Comparison of ENCODE assay signal across 1 cellular context in the genomic region with DNA sequence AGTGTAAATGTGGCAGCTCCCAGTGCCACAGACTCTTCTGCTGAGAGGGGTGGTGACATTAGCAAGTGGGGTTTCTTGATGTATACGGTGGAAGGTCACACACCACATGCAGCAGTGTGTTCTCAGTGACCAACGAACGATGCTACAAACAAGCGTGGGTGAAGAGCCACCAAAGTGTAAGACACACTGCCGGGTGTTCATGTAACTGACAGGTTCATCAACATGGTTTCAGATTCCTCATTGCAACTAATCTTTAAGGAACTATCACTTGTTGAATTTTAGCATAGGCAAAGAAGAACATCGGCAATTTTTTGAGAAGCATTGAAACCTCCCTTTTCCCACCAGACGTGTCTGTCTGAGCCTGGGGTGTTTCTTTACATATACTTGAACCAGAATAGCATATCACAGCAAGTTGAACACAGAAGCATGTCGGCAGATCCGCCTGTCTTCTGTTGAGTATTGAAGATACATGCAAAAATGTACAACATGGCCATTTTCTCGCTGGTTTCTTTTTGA.
TF ChIP-seq lines count a peak whose summit lies in the region.

No MANE protein-coding gene starts in this region.

TF ChIP-seq in GM12878, 131 proteins besides CTCF, POLR2A, EP300 and RAD21 (continued from another document):
- TF ChIP-seq, protein P1, sequence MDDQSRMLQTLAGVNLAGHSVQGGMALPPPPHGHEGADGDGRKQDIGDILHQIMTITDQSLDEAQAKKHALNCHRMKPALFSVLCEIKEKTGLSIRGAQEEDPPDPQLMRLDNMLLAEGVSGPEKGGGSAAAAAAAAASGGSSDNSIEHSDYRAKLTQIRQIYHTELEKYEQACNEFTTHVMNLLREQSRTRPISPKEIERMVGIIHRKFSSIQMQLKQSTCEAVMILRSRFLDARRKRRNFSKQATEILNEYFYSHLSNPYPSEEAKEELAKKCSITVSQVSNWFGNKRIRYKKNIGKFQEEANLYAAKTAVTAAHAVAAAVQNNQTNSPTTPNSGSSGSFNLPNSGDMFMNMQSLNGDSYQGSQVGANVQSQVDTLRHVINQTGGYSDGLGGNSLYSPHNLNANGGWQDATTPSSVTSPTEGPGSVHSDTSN (IDR thresholded peaks at IDR 0.05; ENCODE audit: insufficient replicate concordance, low read depth, low read length): peak; percentile 26
- TF ChIP-seq POLR2AphosphoS2 (IDR thresholded peaks at IDR 0.05; ENCODE audit: low read depth, low read length) (no peak), ZZZ3 (IDR thresholded peaks at IDR 0.05; ENCODE audit: control insufficient read depth, insufficient read length, low read depth) (no peak), HCFC1 (IDR thresholded peaks at IDR 0.05; ENCODE audit: low read length) (no peak), IKZF1 (conservative IDR thresholded peaks at IDR 0.05) (peak; percentile 46), CHD4 (IDR thresholded peaks at IDR 0.05) (no peak), NFXL1 (IDR thresholded peaks at IDR 0.05; ENCODE audit: borderline replicate concordance) (no peak), NBN (IDR thresholded peaks at IDR 0.05) (0 out of 2 replicates have a peak, but pooled peaks have one; percentile 33), MEF2A (IDR thresholded peaks at IDR 0.05; ENCODE audit: insufficient read depth, low read depth, low read length) (no peak), JUND (IDR thresholded peaks at IDR 0.05; ENCODE audit: low read depth, low read length) (no peak), ZNF207 (IDR thresholded peaks at IDR 0.05; ENCODE audit: borderline replicate concordance) (no peak), SP1 (IDR thresholded peaks at IDR 0.05; ENCODE audit: low read depth, low read length) (no peak), TCF3 (IDR thresholded peaks at IDR 0.05; ENCODE audit: borderline replicate concordance, insufficient read depth, low read depth, low read length) (no peak), CREB1 (IDR thresholded peaks at IDR 0.05; ENCODE audit: low read depth) (no peak), STAT1 (conservative IDR thresholded peaks at IDR 0.05) (no peak), RELA (IDR thresholded peaks at IDR 0.05; ENCODE audit: borderline replicate concordance, partially characterized antibody) (no peak), WRNIP1 (IDR thresholded peaks at IDR 0.05; ENCODE audit: borderline replicate concordance, low read depth, low read length) (no peak), MTA3 (IDR thresholded peaks at IDR 0.05; ENCODE audit: borderline replicate concordance, low read length) (no peak), MTA2 (IDR thresholded peaks at IDR 0.05; ENCODE audit: low read depth) (peak; percentile 32; the same call in 1 of the 2 replicates), BMI1 (IDR thresholded peaks at IDR 0.05; ENCODE audit: borderline replicate concordance) (no peak), ATF7 (IDR thresholded peaks at IDR 0.05; ENCODE audit: low read depth) (no peak), NR2F1 (conservative IDR thresholded peaks at IDR 0.05) (0 out of 2 replicates have a peak, but pooled peaks have one; percentile 29), TCF7 (IDR thresholded peaks at IDR 0.05; ENCODE audit: borderline replicate concordance) (no peak), CREM (IDR thresholded peaks at IDR 0.05; ENCODE audit: low read depth) (no peak; the same call in 1 of the 2 replicates), LARP7 (IDR thresholded peaks at IDR 0.05) (no peak), HDGF (IDR thresholded peaks at IDR 0.05) (no peak), KAT2A (conservative IDR thresholded peaks at IDR 0.05; ENCODE audit: control insufficient read depth, low read depth, low read length) (no peak), BHLHE40 (IDR thresholded peaks at IDR 0.05; ENCODE audit: borderline replicate concordance in 1 of 2, low read depth in 2 of 2, low read length in 1 of 2) (no peak), PAX8 (IDR thresholded peaks at IDR 0.05) (0 out of 2 replicates have a peak, but pooled peaks have one; percentile 35), ASH2L (IDR thresholded peaks at IDR 0.05; ENCODE audit: borderline replicate concordance, low read depth) (no peak), RUNX3 (IDR thresholded peaks at IDR 0.05; ENCODE audit: low read length) (peak; percentile 33; the same call in 1 of the 2 replicates), ETV6 (conservative IDR thresholded peaks at IDR 0.05 in 1 of 2, IDR thresholded peaks at IDR 0.05 in 1 of 2; ENCODE audit: borderline replicate concordance in 1 of 2, low read depth in 1 of 2) (no peak), FOXM1 (IDR thresholded peaks at IDR 0.05; ENCODE audit: low read depth, low read length) (no peak)
- TF ChIP-seq, protein P2, sequence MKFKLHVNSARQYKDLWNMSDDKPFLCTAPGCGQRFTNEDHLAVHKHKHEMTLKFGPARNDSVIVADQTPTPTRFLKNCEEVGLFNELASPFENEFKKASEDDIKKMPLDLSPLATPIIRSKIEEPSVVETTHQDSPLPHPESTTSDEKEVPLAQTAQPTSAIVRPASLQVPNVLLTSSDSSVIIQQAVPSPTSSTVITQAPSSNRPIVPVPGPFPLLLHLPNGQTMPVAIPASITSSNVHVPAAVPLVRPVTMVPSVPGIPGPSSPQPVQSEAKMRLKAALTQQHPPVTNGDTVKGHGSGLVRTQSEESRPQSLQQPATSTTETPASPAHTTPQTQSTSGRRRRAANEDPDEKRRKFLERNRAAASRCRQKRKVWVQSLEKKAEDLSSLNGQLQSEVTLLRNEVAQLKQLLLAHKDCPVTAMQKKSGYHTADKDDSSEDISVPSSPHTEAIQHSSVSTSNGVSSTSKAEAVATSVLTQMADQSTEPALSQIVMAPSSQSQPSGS (IDR thresholded peaks at IDR 0.05; ENCODE audit: low read length): peak; percentile 42; the same call in 1 of the 2 replicates
- TF ChIP-seq, protein P3, sequence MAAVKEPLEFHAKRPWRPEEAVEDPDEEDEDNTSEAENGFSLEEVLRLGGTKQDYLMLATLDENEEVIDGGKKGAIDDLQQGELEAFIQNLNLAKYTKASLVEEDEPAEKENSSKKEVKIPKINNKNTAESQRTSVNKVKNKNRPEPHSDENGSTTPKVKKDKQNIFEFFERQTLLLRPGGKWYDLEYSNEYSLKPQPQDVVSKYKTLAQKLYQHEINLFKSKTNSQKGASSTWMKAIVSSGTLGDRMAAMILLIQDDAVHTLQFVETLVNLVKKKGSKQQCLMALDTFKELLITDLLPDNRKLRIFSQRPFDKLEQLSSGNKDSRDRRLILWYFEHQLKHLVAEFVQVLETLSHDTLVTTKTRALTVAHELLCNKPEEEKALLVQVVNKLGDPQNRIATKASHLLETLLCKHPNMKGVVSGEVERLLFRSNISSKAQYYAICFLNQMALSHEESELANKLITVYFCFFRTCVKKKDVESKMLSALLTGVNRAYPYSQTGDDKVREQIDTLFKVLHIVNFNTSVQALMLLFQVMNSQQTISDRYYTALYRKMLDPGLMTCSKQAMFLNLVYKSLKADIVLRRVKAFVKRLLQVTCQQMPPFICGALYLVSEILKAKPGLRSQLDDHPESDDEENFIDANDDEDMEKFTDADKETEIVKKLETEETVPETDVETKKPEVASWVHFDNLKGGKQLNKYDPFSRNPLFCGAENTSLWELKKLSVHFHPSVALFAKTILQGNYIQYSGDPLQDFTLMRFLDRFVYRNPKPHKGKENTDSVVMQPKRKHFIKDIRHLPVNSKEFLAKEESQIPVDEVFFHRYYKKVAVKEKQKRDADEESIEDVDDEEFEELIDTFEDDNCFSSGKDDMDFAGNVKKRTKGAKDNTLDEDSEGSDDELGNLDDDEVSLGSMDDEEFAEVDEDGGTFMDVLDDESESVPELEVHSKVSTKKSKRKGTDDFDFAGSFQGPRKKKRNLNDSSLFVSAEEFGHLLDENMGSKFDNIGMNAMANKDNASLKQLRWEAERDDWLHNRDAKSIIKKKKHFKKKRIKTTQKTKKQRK (IDR thresholded peaks at IDR 0.05; ENCODE audit: low read depth, low read length): no peak
- TF ChIP-seq, protein P4, sequence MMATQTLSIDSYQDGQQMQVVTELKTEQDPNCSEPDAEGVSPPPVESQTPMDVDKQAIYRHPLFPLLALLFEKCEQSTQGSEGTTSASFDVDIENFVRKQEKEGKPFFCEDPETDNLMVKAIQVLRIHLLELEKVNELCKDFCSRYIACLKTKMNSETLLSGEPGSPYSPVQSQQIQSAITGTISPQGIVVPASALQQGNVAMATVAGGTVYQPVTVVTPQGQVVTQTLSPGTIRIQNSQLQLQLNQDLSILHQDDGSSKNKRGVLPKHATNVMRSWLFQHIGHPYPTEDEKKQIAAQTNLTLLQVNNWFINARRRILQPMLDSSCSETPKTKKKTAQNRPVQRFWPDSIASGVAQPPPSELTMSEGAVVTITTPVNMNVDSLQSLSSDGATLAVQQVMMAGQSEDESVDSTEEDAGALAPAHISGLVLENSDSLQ (IDR thresholded peaks at IDR 0.05): peak; percentile 86
- TF ChIP-seq, protein P5, sequence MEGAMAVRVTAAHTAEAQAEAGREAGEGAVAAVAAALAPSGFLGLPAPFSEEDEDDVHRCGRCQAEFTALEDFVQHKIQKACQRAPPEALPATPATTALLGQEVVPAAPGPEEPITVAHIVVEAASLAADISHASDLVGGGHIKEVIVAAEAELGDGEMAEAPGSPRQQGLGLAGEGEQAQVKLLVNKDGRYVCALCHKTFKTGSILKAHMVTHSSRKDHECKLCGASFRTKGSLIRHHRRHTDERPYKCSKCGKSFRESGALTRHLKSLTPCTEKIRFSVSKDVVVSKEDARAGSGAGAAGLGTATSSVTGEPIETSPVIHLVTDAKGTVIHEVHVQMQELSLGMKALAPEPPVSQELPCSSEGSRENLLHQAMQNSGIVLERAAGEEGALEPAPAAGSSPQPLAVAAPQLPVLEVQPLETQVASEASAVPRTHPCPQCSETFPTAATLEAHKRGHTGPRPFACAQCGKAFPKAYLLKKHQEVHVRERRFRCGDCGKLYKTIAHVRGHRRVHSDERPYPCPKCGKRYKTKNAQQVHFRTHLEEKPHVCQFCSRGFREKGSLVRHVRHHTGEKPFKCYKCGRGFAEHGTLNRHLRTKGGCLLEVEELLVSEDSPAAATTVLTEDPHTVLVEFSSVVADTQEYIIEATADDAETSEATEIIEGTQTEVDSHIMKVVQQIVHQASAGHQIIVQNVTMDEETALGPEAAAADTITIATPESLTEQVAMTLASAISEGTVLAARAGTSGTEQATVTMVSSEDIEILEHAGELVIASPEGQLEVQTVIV (IDR thresholded peaks at IDR 0.05; ENCODE audit: borderline replicate concordance, partially characterized antibody): no peak
- TF ChIP-seq, protein P6, sequence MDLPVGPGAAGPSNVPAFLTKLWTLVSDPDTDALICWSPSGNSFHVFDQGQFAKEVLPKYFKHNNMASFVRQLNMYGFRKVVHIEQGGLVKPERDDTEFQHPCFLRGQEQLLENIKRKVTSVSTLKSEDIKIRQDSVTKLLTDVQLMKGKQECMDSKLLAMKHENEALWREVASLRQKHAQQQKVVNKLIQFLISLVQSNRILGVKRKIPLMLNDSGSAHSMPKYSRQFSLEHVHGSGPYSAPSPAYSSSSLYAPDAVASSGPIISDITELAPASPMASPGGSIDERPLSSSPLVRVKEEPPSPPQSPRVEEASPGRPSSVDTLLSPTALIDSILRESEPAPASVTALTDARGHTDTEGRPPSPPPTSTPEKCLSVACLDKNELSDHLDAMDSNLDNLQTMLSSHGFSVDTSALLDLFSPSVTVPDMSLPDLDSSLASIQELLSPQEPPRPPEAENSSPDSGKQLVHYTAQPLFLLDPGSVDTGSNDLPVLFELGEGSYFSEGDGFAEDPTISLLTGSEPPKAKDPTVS (IDR thresholded peaks at IDR 0.05; ENCODE audit: low read depth, low read length): no peak
- TF ChIP-seq, protein P7, sequence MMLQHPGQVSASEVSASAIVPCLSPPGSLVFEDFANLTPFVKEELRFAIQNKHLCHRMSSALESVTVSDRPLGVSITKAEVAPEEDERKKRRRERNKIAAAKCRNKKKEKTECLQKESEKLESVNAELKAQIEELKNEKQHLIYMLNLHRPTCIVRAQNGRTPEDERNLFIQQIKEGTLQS (IDR thresholded peaks at IDR 0.05; ENCODE audit: borderline replicate concordance, extremely low read depth, low read depth, low read length): no peak
- TF ChIP-seq, protein P8, sequence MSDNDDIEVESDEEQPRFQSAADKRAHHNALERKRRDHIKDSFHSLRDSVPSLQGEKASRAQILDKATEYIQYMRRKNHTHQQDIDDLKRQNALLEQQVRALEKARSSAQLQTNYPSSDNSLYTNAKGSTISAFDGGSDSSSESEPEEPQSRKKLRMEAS (IDR thresholded peaks at IDR 0.05; ENCODE audit: low read depth, low read length): peak; percentile 57; the same call in 1 of the 2 replicates
- TF ChIP-seq, protein P9, sequence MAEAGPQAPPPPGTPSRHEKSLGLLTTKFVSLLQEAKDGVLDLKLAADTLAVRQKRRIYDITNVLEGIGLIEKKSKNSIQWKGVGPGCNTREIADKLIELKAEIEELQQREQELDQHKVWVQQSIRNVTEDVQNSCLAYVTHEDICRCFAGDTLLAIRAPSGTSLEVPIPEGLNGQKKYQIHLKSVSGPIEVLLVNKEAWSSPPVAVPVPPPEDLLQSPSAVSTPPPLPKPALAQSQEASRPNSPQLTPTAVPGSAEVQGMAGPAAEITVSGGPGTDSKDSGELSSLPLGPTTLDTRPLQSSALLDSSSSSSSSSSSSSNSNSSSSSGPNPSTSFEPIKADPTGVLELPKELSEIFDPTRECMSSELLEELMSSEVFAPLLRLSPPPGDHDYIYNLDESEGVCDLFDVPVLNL (IDR thresholded peaks at IDR 0.05; ENCODE audit: low read depth, low read length): no peak
